Comparison of ENCODE assay signal across 17 cellular contexts in genomic region chr3:147002721-147003120, GRCh38.
DNase-seq lines count a peak whose midpoint lies in the region; ATAC-seq and TF ChIP-seq lines count a peak whose summit lies in the region.
"Had no signal": no experiment of that assay in that cellular context is flagged by ENCODE, and none has a peak within 500 bp of the region (broad histone marks: within the 10 kb centered on the region; RNA-seq: fewer than 3 reads in every experiment).

No MANE protein-coding gene starts in this region.

- no peak overlapping the region for H3K4me3 Mint-ChIP-seq in activated T-cell treated with anti-CD3 and anti-CD28 coated beads, Interleukin-2, amount 50 U/mL, for 4 hours
- H3K4me3 Mint-ChIP-seq: CD14-positive monocyte; CD8-positive, alpha-beta T cell had no signal

- H3K4me2 ChIP-seq in osteoblast (ENCODE audit: insufficient read depth, low read length) = no peak overlapping the region

- no peaks in the 10 kb centered on the region for H3K79me2 ChIP-seq in osteoblast (ENCODE audit: insufficient read depth, low read length)

- H3K27ac ChIP-seq in osteoblast (ENCODE audit: low read depth, low read length) = no peak overlapping the region
- H3K27ac ChIP-seq: 22Rv1 had no signal

- CTCF ChIA-PET in AG04449 (lab: Yijun Ruan, JAX) = interaction anchor here (1.4 kb wide), 1 partner anchor 10 kb away, joined by 3 read pairs; no protein-coding TSS in a partner anchor

- no peaks in the 10 kb centered on the region for H3K27me3 ChIP-seq in osteoblast (ENCODE audit: insufficient read depth, low read length)
- H3K27me3 ChIP-seq: BE2C had no signal

- POLR2A ChIA-PET in AG04449 (lab: Yijun Ruan, JAX) = no interaction called here

- no peaks in the 10 kb centered on the region for H3K9me3 ChIP-seq in osteoblast (ENCODE audit: low read depth, low read length)
- H3K9me3 ChIP-seq: BE2C, HAP-1 had no signal

- no peaks in the 10 kb centered on the region for H4K20me1 ChIP-seq in osteoblast (ENCODE audit: insufficient read depth, low read length)

- no peaks in the 10 kb centered on the region for H3K36me3 ChIP-seq in osteoblast (ENCODE audit: insufficient read depth, low read length)
- H3K36me3 ChIP-seq: BE2C, HAP-1 had no signal

- peak; percentile 40 for DNase-seq in AG04449 (ENCODE audit: low read depth, low spot score)
- DNase-seq in EH (ENCODE audit: low read depth) = peak; percentile 45
- DNase-seq in M059J (ENCODE audit: low read depth) = peak; percentile 5
- peak; percentile 42 for DNase-seq in astrocyte of the hippocampus (ENCODE audit: low read depth, low spot score)
- DNase-seq in activated naive CD4-positive, alpha-beta T cell treated with anti-CD3 and anti-CD28 coated beads, Interleukin-2, amount 50 U/mL, for 72 hours (ENCODE audit: low spot score in 2 of 2) = no peak
- DNase-seq in osteoblast (ENCODE audit: insufficient read length, low spot score, missing footprints) = no peak
- no peak for DNase-seq in activated T-cell treated with anti-CD3 and anti-CD28 coated beads, Interleukin-2, amount 50 U/mL, for 4 hours
- DNase-seq: BE2C; CD8-positive, alpha-beta T cell; COR-L47; DMS153; DND-41 had no signal

- TF ChIP-seq CTCF in AG04449 (IDR thresholded peaks at IDR 0.05; ENCODE audit: insufficient read depth, low read length, missing control alignments) (no peak), osteoblast (IDR thresholded peaks at IDR 0.05; ENCODE audit: extremely low read depth, low read depth, low read length) (no peak)

- no peak overlapping the region for H3K27ac Mint-ChIP-seq in activated naive CD4-positive, alpha-beta T cell treated with anti-CD3 and anti-CD28 coated beads, Interleukin-2, amount 50 U/mL, for 72 hours
- H3K27ac Mint-ChIP-seq: CD14-positive monocyte; CD8-positive, alpha-beta T cell had no signal

- no peaks in the 10 kb centered on the region for H3K4me1 ChIP-seq in osteoblast (ENCODE audit: insufficient read depth, low read length)
- H3K4me1 ChIP-seq: BE2C, HAP-1 had no signal

- ATAC-seq in activated naive CD4-positive, alpha-beta T cell treated with anti-CD3 and anti-CD28 coated beads, Interleukin-2, amount 50 U/mL, for 72 hours = no peak
- ATAC-seq in HG03175 (IDR thresholded peaks at IDR 0.05; ENCODE audit: unreplicated experiment) = no peak
- ATAC-seq in activated T-cell treated with anti-CD3 and anti-CD28 coated beads, Interleukin-2, amount 50 U/mL, for 4 hours = no peak
- ATAC-seq: CD8-positive, alpha-beta T cell; HepG2 had no signal

- H3K9me3 Mint-ChIP-seq in activated naive CD4-positive, alpha-beta T cell treated with anti-CD3 and anti-CD28 coated beads, Interleukin-2, amount 50 U/mL, for 72 hours = peaks cover 15 to 23% of the 10 kb centered on the region in 2 donors
- H3K9me3 Mint-ChIP-seq in activated T-cell treated with anti-CD3 and anti-CD28 coated beads, Interleukin-2, amount 50 U/mL, for 4 hours = peaks cover 12% of the 10 kb centered on the region

- no peaks in the 10 kb centered on the region for H3K27me3 Mint-ChIP-seq in activated T-cell treated with anti-CD3 and anti-CD28 coated beads, Interleukin-2, amount 50 U/mL, for 4 hours (ENCODE audit: low read depth)

- H2AFZ ChIP-seq in osteoblast (ENCODE audit: low read length) = no peak overlapping the region

- H3K4me3 ChIP-seq in AG04449 (ENCODE audit: low read depth, low read length) (no peak overlapping the region), osteoblast (ENCODE audit: insufficient read depth, low read length) (no peak overlapping the region)
- H3K4me3 ChIP-seq: HAP-1 had no signal

- H3K4me1 Mint-ChIP-seq in activated T-cell treated with anti-CD3 and anti-CD28 coated beads, Interleukin-2, amount 50 U/mL, for 4 hours (ENCODE audit: low read depth) = no peaks in the 10 kb centered on the region
- H3K4me1 Mint-ChIP-seq: CD14-positive monocyte had no signal

- H3K36me3 Mint-ChIP-seq in activated naive CD4-positive, alpha-beta T cell treated with anti-CD3 and anti-CD28 coated beads, Interleukin-2, amount 50 U/mL, for 72 hours = no peaks in the 10 kb centered on the region
- H3K36me3 Mint-ChIP-seq in activated T-cell treated with anti-CD3 and anti-CD28 coated beads, Interleukin-2, amount 50 U/mL, for 4 hours (ENCODE audit: insufficient read depth) = no peaks in the 10 kb centered on the region
- H3K36me3 Mint-ChIP-seq: CD14-positive monocyte; CD8-positive, alpha-beta T cell had no signal

Comparison
In these comparisons a context has a peak if more than half of its experiments do, and no peak if none do; other contexts are left out.
1. DNase-seq: peak in AG04449 (single experiment), EH (single experiment), M059J (single experiment) and astrocyte of the hippocampus (single experiment); none in activated naive CD4-positive, alpha-beta T cell treated with anti-CD3 and anti-CD28 coated beads, Interleukin-2, amount 50 U/mL, for 72 hours (0 of 2), osteoblast (single experiment) and activated T-cell treated with anti-CD3 and anti-CD28 coated beads, Interleukin-2, amount 50 U/mL, for 4 hours (single experiment).